In genomic region chr10:30413996-30414576, GRCh38 we compare ENCODE assay signal across 8 cellular contexts. TPM values are rescaled to one million over a fixed set of nuclear protein-coding genes. Genes with fewer than 3 reads are reported as not detected.
DNase-seq lines count a peak whose midpoint lies in the region; TF ChIP-seq lines count a peak whose summit lies in the region.

No MANE protein-coding gene starts in this region.

- H3K27me3 Mint-ChIP-seq in glutamatergic neuron (ENCODE audit: unreplicated experiment) = peaks cover 1% of the 10 kb centered on the region

- CTCF ChIA-PET in AG04450 (lab: Charles Lee) = interaction anchor here (0.6 to 4.8 kb wide), 19 partner anchors 9 to 701 kb away, joined by 3 to 42 read pairs (median 5); no protein-coding TSS in a partner anchor

- peaks cover 2% of the 10 kb centered on the region for H3K4me1 Mint-ChIP-seq in glutamatergic neuron (ENCODE audit: low read depth, unreplicated experiment)

- H3K27ac ChIP-seq in AG04450 (ENCODE audit: low read depth, low read length) = no peak overlapping the region
- no peak overlapping the region for H3K27ac ChIP-seq in VCaP

- H3K4me3 Mint-ChIP-seq in glutamatergic neuron (ENCODE audit: unreplicated experiment) = no peak overlapping the region

- H3K9me3 ChIP-seq in AG04450 (ENCODE audit: control insufficient read depth, insufficient read depth, low read length) = no peaks in the 10 kb centered on the region

- no peaks in the 10 kb centered on the region for H3K36me3 Mint-ChIP-seq in glutamatergic neuron (ENCODE audit: unreplicated experiment)

- TF ChIP-seq RAD21 in Ishikawa (IDR thresholded peaks at IDR 0.05; ENCODE audit: low read depth) = peak; percentile 82

- TF ChIP-seq CTCF in AG04450 (IDR thresholded peaks at IDR 0.05; ENCODE audit: low read depth, low read length) (peak; percentile 86), GM10266 (IDR thresholded peaks at IDR 0.05; ENCODE audit: control insufficient read depth, insufficient read depth, low read depth, missing control alignments) (peak; percentile 80), VCaP (conservative IDR thresholded peaks at IDR 0.05) (peak; percentile 87), glutamatergic neuron (IDR thresholded peaks at IDR 0.05; ENCODE audit: partially characterized antibody, unreplicated experiment) (peak; percentile 68)

- H3K27ac Mint-ChIP-seq in glutamatergic neuron (ENCODE audit: unreplicated experiment) = no peak overlapping the region

- TF ChIP-seq EP300 in Ishikawa (IDR thresholded peaks at IDR 0.05; ENCODE audit: borderline replicate concordance) = no peak

- H3K27me3 ChIP-seq in AG04450 (ENCODE audit: control insufficient read depth, insufficient read depth, low read length) = peaks cover 3% of the 10 kb centered on the region

- H3K9me3 Mint-ChIP-seq in glutamatergic neuron (ENCODE audit: unreplicated experiment) = no peaks in the 10 kb centered on the region

- POLR2A ChIA-PET in AG04450 (lab: Yijun Ruan, JAX) = interaction anchor here (0.7 to 1.3 kb wide), 2 partner anchors 20 to 50 kb away, joined by 5 read pairs; partner anchors contain the start of gene MAP3K8

- DNase-seq in AG04450 (ENCODE audit: low read depth, low spot score) (no peak), GM10266 (ENCODE audit: extremely low spot score) (peak; percentile 65), glutamatergic neuron (no peak), renal cortical epithelial cell (ENCODE audit: low read depth) (peak; percentile 71), NCI-H187 (lab: John Stamatoyannopoulos, UW) (no peak)
- no peak for DNase-seq in NK-92 treated with Interleukin-12 subunit alpha and Interleukin-12 subunit beta, amount 100 ng/mL, for 24 hours (lab: John Stamatoyannopoulos, UW)

- H3K4me3 ChIP-seq in AG04450 (ENCODE audit: low read depth, low read length) = no peak overlapping the region

TF ChIP-seq in Ishikawa, 13 proteins besides CTCF, POLR2A, EP300 and RAD21:
- TF ChIP-seq MAX (IDR thresholded peaks at IDR 0.05) = peak; percentile 63
- no peak for TF ChIP-seq USF1 (IDR thresholded peaks at IDR 0.05)
- peak; percentile 87 for TF ChIP-seq CEBPB (IDR thresholded peaks at IDR 0.05)
TF ChIP-seq in Ishikawa: peak in this region for 2.

RNA-seq across cellular contexts. Expression of gene MAP3K8, which starts 19.9 kb away (rescaled TPM):
- polyA plus RNA-seq in AG04450 (2011; rRNA removed) = 4.3 and 5.3 TPM in 2 replicates
- polyA minus RNA-seq in AG04450 (2011; rRNA and poly(A)+ RNA removed) = 4.3 and 4.8 TPM in 2 replicates
- total RNA-seq in glutamatergic neuron (ENCODE audit: unreplicated experiment) (1.7 TPM), renal cortical epithelial cell (2.1 and 10.9 TPM in 2 replicates)

Comparison
In these comparisons a context has a peak if more than half of its experiments do, and no peak if none do; other contexts are left out.
1. DNase-seq: peak in GM10266 (single experiment) and renal cortical epithelial cell (single experiment); none in AG04450 (single experiment), glutamatergic neuron (single experiment), NCI-H187 (0 of 2) and NK-92 treated with Interleukin-12 subunit alpha and Interleukin-12 subunit beta, amount 100 ng/mL, for 24 hours (single experiment).
2. Peak in every context shown above with its lines, with median percentiles within 50 percentile points of each other: CTCF ChIP-seq.